In the genomic region with DNA sequence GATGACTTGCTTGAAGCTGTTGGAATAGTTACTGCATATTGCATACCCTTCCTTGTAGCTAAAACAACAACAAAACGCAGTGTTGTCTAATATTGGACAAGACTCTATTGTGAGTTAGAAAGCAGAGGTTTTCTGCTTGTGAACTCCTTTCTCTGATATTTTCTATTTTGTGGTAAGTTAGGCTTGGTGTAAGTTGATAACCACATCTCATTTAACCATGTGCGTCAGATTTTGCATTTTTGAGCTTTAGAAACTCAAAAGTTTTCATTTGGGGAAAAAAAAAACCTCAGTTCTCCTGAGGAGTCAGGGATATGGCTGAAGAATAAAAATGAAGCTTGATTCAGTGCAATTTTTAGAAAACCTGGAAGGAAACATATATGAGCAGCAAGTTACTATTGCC, we compare ENCODE assay signal across 8 cellular contexts. TPM values are rescaled to one million over a fixed set of nuclear protein-coding genes. Genes with fewer than 3 reads are reported as not detected.
DNase-seq lines count a peak whose midpoint lies in the region; ATAC-seq and TF ChIP-seq lines count a peak whose summit lies in the region.

No MANE protein-coding gene starts in this region.

- peak overlapping the region; percentile 82 for H3K27ac Mint-ChIP-seq in WTC11

- peaks cover 25% of the 10 kb centered on the region for H3K4me1 Mint-ChIP-seq in WTC11

- ATAC-seq in WTC11 (no peak), foreskin keratinocyte (no peak), HG02981 (IDR thresholded peaks at IDR 0.05; ENCODE audit: unreplicated experiment) (no peak), HG02798 (IDR thresholded peaks at IDR 0.05; ENCODE audit: poor library complexity, unreplicated experiment) (no peak)

- H3K9me3 Mint-ChIP-seq in WTC11 = peaks cover 4% of the 10 kb centered on the region; the same call in 1 of the 2 replicates

- H3K27ac ChIP-seq in GM23248 (peak overlapping the region; percentile 99), foreskin keratinocyte (peak overlapping the region; percentile 96)

- H3K9me3 ChIP-seq in GM23248 (ENCODE audit: low read depth) = no peaks in the 10 kb centered on the region

- H3K79me2 ChIP-seq in GM23248 (ENCODE audit: insufficient read depth) = peaks cover 60% of the 10 kb centered on the region

- H3F3A ChIP-seq in GM23248 (ENCODE audit: insufficient read depth) = peaks cover 30% of the 10 kb centered on the region

- no peaks in the 10 kb centered on the region for H3K27me3 Mint-ChIP-seq in WTC11 (ENCODE audit: low read depth)

- peaks cover 24% of the 10 kb centered on the region; the same call in 1 of the 2 replicates for H4K20me1 ChIP-seq in GM23248 (ENCODE audit: insufficient read depth)

- H3K9me2 ChIP-seq in GM23248 (ENCODE audit: insufficient read depth) = no peaks in the 10 kb centered on the region

- DNase-seq in GM23248 (no peak), WTC11 (ENCODE audit: low spot score) (no peak), foreskin keratinocyte (no peak), skeletal muscle cell (ENCODE audit: low read depth) (no peak), DMS114 treated with DMSO at 0.1 percent for 48 hours (lab: John Stamatoyannopoulos, UW; ENCODE audit: unreplicated experiment) (no peak), KBM-7 (no peak)

- H3K27me3 ChIP-seq in GM23248 (replicated peaks; ENCODE audit: insufficient read depth) (no peaks in the 10 kb centered on the region), foreskin keratinocyte (no peaks in the 10 kb centered on the region)

- peak overlapping the region; percentile 99 for H3K4me3 ChIP-seq in GM23248
- peak overlapping the region; percentile 79 for H3K4me3 ChIP-seq in skeletal muscle cell (ENCODE audit: low read depth, low read length)

- in situ Hi-C loops in GM23248 (cut with MboI) (no loop called here), KBM-7 (cut with MboI; ENCODE audit: low pct_unique_long_range_greater_than_20kb, low sequenced_read_pairs) (no loop called here)

- 0 to 4% methylated on average over 2 of the region's 2 CpGs for WGBS in GM23248 (ENCODE audit: low coverage in 1 of 2, low lambda C conversion rate in 2 of 2, missing lambda C conversion rate in 2 of 2), 2 experiments

- H3K4me2 ChIP-seq in GM23248 (ENCODE audit: unreplicated experiment) = peak overlapping the region; percentile 99

- peaks cover 31% of the 10 kb centered on the region for H3K4me1 ChIP-seq in GM23248 (ENCODE audit: insufficient read depth)
- peaks cover 17% of the 10 kb centered on the region for H3K4me1 ChIP-seq in foreskin keratinocyte

- CTCF ChIA-PET in WTC11 (lab: Charles Lee) = interaction anchor here (0.7 kb wide), 1 partner anchor 189 kb away, joined by 3 read pairs; no protein-coding TSS in a partner anchor

- H3K36me3 Mint-ChIP-seq in WTC11 = peaks cover 37% of the 10 kb centered on the region

- H3K9ac ChIP-seq in GM23248 = peak overlapping the region; percentile 99

- H3K36me3 ChIP-seq in GM23248 (ENCODE audit: low read depth) = 0 out of 2 replicates have a peak, but pooled peaks cover 14% of the 10 kb centered on the region

- POLR2A ChIA-PET in WTC11 (lab: Charles Lee) = no interaction called here

- TF ChIP-seq CTCF in WTC11 (IDR thresholded peaks at IDR 0.05) = no peak
- TF ChIP-seq CTCF in foreskin keratinocyte (conservative IDR thresholded peaks at IDR 0.05) = no peak

- H2AFZ ChIP-seq in GM23248 = peak overlapping the region; percentile 65

- H3K4me3 Mint-ChIP-seq in WTC11 = peak overlapping the region; percentile 96

TF ChIP-seq in WTC11, 78 proteins besides CTCF, POLR2A, EP300 and RAD21:
- TF ChIP-seq TEAD4 (CRISPR knock-in tag; IDR thresholded peaks at IDR 0.05) (no peak), ZBTB21 (CRISPR knock-in tag; IDR thresholded peaks at IDR 0.05; ENCODE audit: borderline replicate concordance) (no peak), ZNF138 (CRISPR knock-in tag; conservative IDR thresholded peaks at IDR 0.05) (no peak), FOXP1 (CRISPR knock-in tag; IDR thresholded peaks at IDR 0.05; ENCODE audit: borderline replicate concordance) (no peak), E2F5 (CRISPR knock-in tag; IDR thresholded peaks at IDR 0.05) (no peak), ETV6 (CRISPR knock-in tag; IDR thresholded peaks at IDR 0.05) (no peak), ELF4 (CRISPR knock-in tag; IDR thresholded peaks at IDR 0.05; ENCODE audit: low read depth) (no peak), ZNF423 (CRISPR knock-in tag; IDR thresholded peaks at IDR 0.05) (no peak), NR3C1 (CRISPR knock-in tag; conservative IDR thresholded peaks at IDR 0.05; ENCODE audit: low read depth) (no peak), ZBTB43 (CRISPR knock-in tag; IDR thresholded peaks at IDR 0.05) (no peak), ERG (CRISPR knock-in tag; IDR thresholded peaks at IDR 0.05) (no peak), SP1 (CRISPR knock-in tag; conservative IDR thresholded peaks at IDR 0.05) (no peak), SMAD3 (CRISPR knock-in tag; IDR thresholded peaks at IDR 0.05; ENCODE audit: borderline replicate concordance) (no peak), FOXK1 (CRISPR knock-in tag; IDR thresholded peaks at IDR 0.05) (no peak)
- TF ChIP-seq, protein P1, sequence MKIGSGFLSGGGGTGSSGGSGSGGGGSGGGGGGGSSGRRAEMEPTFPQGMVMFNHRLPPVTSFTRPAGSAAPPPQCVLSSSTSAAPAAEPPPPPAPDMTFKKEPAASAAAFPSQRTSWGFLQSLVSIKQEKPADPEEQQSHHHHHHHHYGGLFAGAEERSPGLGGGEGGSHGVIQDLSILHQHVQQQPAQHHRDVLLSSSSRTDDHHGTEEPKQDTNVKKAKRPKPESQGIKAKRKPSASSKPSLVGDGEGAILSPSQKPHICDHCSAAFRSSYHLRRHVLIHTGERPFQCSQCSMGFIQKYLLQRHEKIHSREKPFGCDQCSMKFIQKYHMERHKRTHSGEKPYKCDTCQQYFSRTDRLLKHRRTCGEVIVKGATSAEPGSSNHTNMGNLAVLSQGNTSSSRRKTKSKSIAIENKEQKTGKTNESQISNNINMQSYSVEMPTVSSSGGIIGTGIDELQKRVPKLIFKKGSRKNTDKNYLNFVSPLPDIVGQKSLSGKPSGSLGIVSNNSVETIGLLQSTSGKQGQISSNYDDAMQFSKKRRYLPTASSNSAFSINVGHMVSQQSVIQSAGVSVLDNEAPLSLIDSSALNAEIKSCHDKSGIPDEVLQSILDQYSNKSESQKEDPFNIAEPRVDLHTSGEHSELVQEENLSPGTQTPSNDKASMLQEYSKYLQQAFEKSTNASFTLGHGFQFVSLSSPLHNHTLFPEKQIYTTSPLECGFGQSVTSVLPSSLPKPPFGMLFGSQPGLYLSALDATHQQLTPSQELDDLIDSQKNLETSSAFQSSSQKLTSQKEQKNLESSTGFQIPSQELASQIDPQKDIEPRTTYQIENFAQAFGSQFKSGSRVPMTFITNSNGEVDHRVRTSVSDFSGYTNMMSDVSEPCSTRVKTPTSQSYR (CRISPR knock-in tag; IDR thresholded peaks at IDR 0.05) = no peak

RNA-seq across cellular contexts. Expression of gene ARIH1, which starts 1.5 kb away (rescaled TPM):
- total RNA-seq in GM23248 (2014; rRNA removed; shearing (Covaris generic)) = 24.5 and 42.1 TPM in 2 replicates
- polyA plus RNA-seq in GM23248 (2016; fragmentation: Nextera tagmentation; extraction: Ambion mirVana) (29.5 and 31.1 TPM in 2 replicates), foreskin keratinocyte (24.4 and 26.2 TPM in 2 replicates)
- total RNA-seq in WTC11 (2021) (198 to 206 TPM (median 201 TPM) in 3 replicates), foreskin keratinocyte (63.6 and 66.9 TPM in 2 replicates)
